21 cellular contexts compared by ENCODE assay signal in genomic region chr2:146385031-146385430, GRCh38.
DNase-seq lines count a peak whose midpoint lies in the region; ATAC-seq and TF ChIP-seq lines count a peak whose summit lies in the region.
"Had no signal": no experiment of that assay in that cellular context is flagged by ENCODE, and none has a peak within 500 bp of the region (broad histone marks: within the 10 kb centered on the region; RNA-seq: fewer than 3 reads in every experiment).

No MANE protein-coding gene starts in this region.

- no peaks in the 10 kb centered on the region for H3K9me3 Mint-ChIP-seq in IgD-negative memory B cell
- H3K9me3 Mint-ChIP-seq: central memory CD8-positive, alpha-beta T cell had no signal

- H3K9me3 ChIP-seq in esophagus squamous epithelium = no peaks in the 10 kb centered on the region
- H3K9me3 ChIP-seq: upper lobe of left lung had no signal

- H3K27me3 Mint-ChIP-seq in IgD-negative memory B cell = peaks cover 2% of the 10 kb centered on the region
- H3K27me3 Mint-ChIP-seq: activated T-helper 17 cell treated with anti-CD3 and anti-CD28 coated beads, Interleukin-2, amount 50 U/mL, for 72 hours; CD4-positive, CD25-positive, alpha-beta regulatory T cell; central memory CD8-positive, alpha-beta T cell; T-helper 17 cell had no signal

- TF ChIP-seq POLR2A in esophagus squamous epithelium (IDR thresholded peaks at IDR 0.05) = no peak

- peaks cover 5 to 12% (median 10%) of the 10 kb centered on the region in 3 donors for H3K4me1 Mint-ChIP-seq in IgD-negative memory B cell
- H3K4me1 Mint-ChIP-seq: activated T-helper 17 cell treated with anti-CD3 and anti-CD28 coated beads, Interleukin-2, amount 50 U/mL, for 72 hours; CD4-positive, CD25-positive, alpha-beta regulatory T cell; central memory CD8-positive, alpha-beta T cell; T-helper 17 cell had no signal

- no peaks in the 10 kb centered on the region for H3K36me3 ChIP-seq in esophagus squamous epithelium
- H3K36me3 ChIP-seq: upper lobe of left lung had no signal

- no peak overlapping the region for H3K27ac ChIP-seq in esophagus squamous epithelium
- H3K27ac ChIP-seq: KMS-11, upper lobe of left lung had no signal

- no peaks in the 10 kb centered on the region for H3K4me1 ChIP-seq in esophagus squamous epithelium
- H3K4me1 ChIP-seq: upper lobe of left lung had no signal

- H3K4me3 Mint-ChIP-seq in IgD-negative memory B cell = peak overlapping the region in 3 of 4 donors; percentile 15 to 51 (median 19)
- H3K4me3 Mint-ChIP-seq: activated T-helper 17 cell treated with anti-CD3 and anti-CD28 coated beads, Interleukin-2, amount 50 U/mL, for 72 hours; CD4-positive, CD25-positive, alpha-beta regulatory T cell; central memory CD8-positive, alpha-beta T cell had no signal

- no peak for TF ChIP-seq CTCF in esophagus squamous epithelium (IDR thresholded peaks at IDR 0.05)

- no peaks in the 10 kb centered on the region for H3K36me3 Mint-ChIP-seq in IgD-negative memory B cell
- H3K36me3 Mint-ChIP-seq: CD4-positive, CD25-positive, alpha-beta regulatory T cell had no signal

- H3K27me3 ChIP-seq in esophagus squamous epithelium = no peaks in the 10 kb centered on the region
- H3K27me3 ChIP-seq: upper lobe of left lung had no signal

- DNase-seq in NOMO-1 treated with DMSO at 0.1 percent for 48 hours (lab: John Stamatoyannopoulos, UW; ENCODE audit: unreplicated experiment) (peak; percentile 32), NOMO-1 treated with dmso at 0.1 percent for 144 hours (lab: John Stamatoyannopoulos, UW; ENCODE audit: unreplicated experiment) (no peak), esophagus squamous epithelium (lab: John Stamatoyannopoulos, UW) (no peak), NCI-H82 treated with DMSO at 0.1 percent for 48 hours (lab: John Stamatoyannopoulos, UW; ENCODE audit: unreplicated experiment) (no peak), left ventricle myocardium superior (no peak)
- DNase-seq: 8988T; activated CD4-positive, CD25-positive, alpha-beta regulatory T cell; amygdala; CD4-positive, CD25-positive, alpha-beta regulatory T cell; kidney glomerular epithelial cell; NCI-H1436; Right ventricle myocardium superior; stimulated activated naive CD4-positive, alpha-beta T cell; T-helper 17 cell; upper lobe of left lung had no signal

- intact Hi-C loops in esophagus squamous epithelium (cut with DNase I) (no loop called here), left ventricle myocardium superior (cut with micrococcal nuclease) (no loop called here)

- H3K27ac Mint-ChIP-seq in IgD-negative memory B cell = no peak overlapping the region
- H3K27ac Mint-ChIP-seq: activated T-helper 17 cell treated with anti-CD3 and anti-CD28 coated beads, Interleukin-2, amount 50 U/mL, for 72 hours; CD4-positive, CD25-positive, alpha-beta regulatory T cell; T-helper 17 cell had no signal

- 69 to 75% methylated on average over 5 of the region's 5 CpGs for WGBS in esophagus squamous epithelium, 2 donors

- no peak overlapping the region for H3K4me3 ChIP-seq in esophagus squamous epithelium
- H3K4me3 ChIP-seq: upper lobe of left lung had no signal

- ATAC-seq in HG02852 (IDR thresholded peaks at IDR 0.05; ENCODE audit: unreplicated experiment) (peak; percentile 67), left ventricle myocardium superior (no peak), GM18520 (IDR thresholded peaks at IDR 0.05; ENCODE audit: unreplicated experiment) (no peak)
- ATAC-seq: activated T-helper 17 cell treated with anti-CD3 and anti-CD28 coated beads, Interleukin-2, amount 50 U/mL, for 72 hours; T-helper 17 cell had no signal
